ENCODE assay signal across 1 cellular context in genomic region chr7:2844153-2845077, GRCh38.
TF ChIP-seq lines count a peak whose summit lies in the region.

GNA12 (minus strand) TSS chr7:2844308; CDS start chr7:2844161, 147 bp downstream.

TF ChIP-seq in HepG2, 621 proteins besides CTCF, POLR2A, EP300 and RAD21 (continued from another document and continues in another):
- TF ChIP-seq CEBPZ (IDR thresholded peaks at IDR 0.05; ENCODE audit: low read length), result no peak
- TF ChIP-seq PHF8 (CRISPR knock-in tag; IDR thresholded peaks at IDR 0.05), result peak; percentile 66
- peak; percentile 47; the same call in 1 of the 2 replicates for TF ChIP-seq KMT2A (CRISPR knock-in tag; IDR thresholded peaks at IDR 0.05)
- no peak for TF ChIP-seq U2AF2 (IDR thresholded peaks at IDR 0.05; ENCODE audit: low read depth, low read length)
- TF ChIP-seq MED1 (CRISPR knock-in tag; IDR thresholded peaks at IDR 0.05), result 0 out of 2 replicates have a peak, but pooled peaks have one; percentile 2
- TF ChIP-seq SYNCRIP (IDR thresholded peaks at IDR 0.05; ENCODE audit: insufficient read depth, low read depth, low read length), result no peak
- TF ChIP-seq POLR2G (IDR thresholded peaks at IDR 0.05; ENCODE audit: low read depth, low read length), result peak; percentile 93
- no peak for TF ChIP-seq ZNF724P (CRISPR knock-in tag; IDR thresholded peaks at IDR 0.05; ENCODE audit: borderline replicate concordance)
- no peak for TF ChIP-seq ZKSCAN1 (IDR thresholded peaks at IDR 0.05; ENCODE audit: low read length)
- TF ChIP-seq PBX2 (CRISPR knock-in tag; IDR thresholded peaks at IDR 0.05), result peak; percentile 85
- TF ChIP-seq MAFK (conservative IDR thresholded peaks at IDR 0.05 in 1 of 2, IDR thresholded peaks at IDR 0.05 in 1 of 2; ENCODE audit: low read length in 2 of 2), result peak; percentile 69 to 78
- 0 out of 2 replicates have a peak, but pooled peaks have one; percentile 29 for TF ChIP-seq ZNF580 (CRISPR knock-in tag; IDR thresholded peaks at IDR 0.05; ENCODE audit: borderline replicate concordance, low read depth)
- TF ChIP-seq KDM2A (CRISPR knock-in tag; IDR thresholded peaks at IDR 0.05; ENCODE audit: borderline replicate concordance, low read depth), result 0 out of 2 replicates have a peak, but pooled peaks have one; percentile 25
- TF ChIP-seq MEF2D (CRISPR knock-in tag; IDR thresholded peaks at IDR 0.05), result peak; percentile 52
- peak in 1 of 2 experiments; percentile 61; a peak in 1 of 4 replicates for TF ChIP-seq REST (IDR thresholded peaks at IDR 0.05; ENCODE audit: borderline replicate concordance in 1 of 2, low read depth in 1 of 2, low read length in 2 of 2)
- peak; percentile 68; the same call in 1 of the 2 replicates for TF ChIP-seq GATA4 (IDR thresholded peaks at IDR 0.05; ENCODE audit: borderline replicate concordance, low read depth)
- peak; percentile 74 for TF ChIP-seq BRCA1 (CRISPR knock-in tag; IDR thresholded peaks at IDR 0.05)
- TF ChIP-seq GLMP (CRISPR knock-in tag; IDR thresholded peaks at IDR 0.05; ENCODE audit: borderline replicate concordance), result no peak
- TF ChIP-seq ZFX (CRISPR knock-in tag; IDR thresholded peaks at IDR 0.05; ENCODE audit: low read depth), result peak; percentile 52; the same call in 1 of the 2 replicates
- no peak for TF ChIP-seq SNAPC4 (CRISPR knock-in tag; IDR thresholded peaks at IDR 0.05)
- TF ChIP-seq TEF (CRISPR knock-in tag; IDR thresholded peaks at IDR 0.05), result no peak
- TF ChIP-seq SP140L (CRISPR knock-in tag; IDR thresholded peaks at IDR 0.05; ENCODE audit: borderline replicate concordance), result no peak
- no peak for TF ChIP-seq MAZ (IDR thresholded peaks at IDR 0.05; ENCODE audit: borderline replicate concordance, low read depth, low read length)
- peak; percentile 63; the same call in 1 of the 2 replicates for TF ChIP-seq MAZ (CRISPR knock-in tag; IDR thresholded peaks at IDR 0.05; ENCODE audit: low read depth)
- TF ChIP-seq SNAPC5 (CRISPR knock-in tag; IDR thresholded peaks at IDR 0.05; ENCODE audit: borderline replicate concordance), result no peak
- TF ChIP-seq MXD3 (CRISPR knock-in tag; IDR thresholded peaks at IDR 0.05), result peak; percentile 41; the same call in 1 of the 2 replicates
- no peak for TF ChIP-seq E2F2 (CRISPR knock-in tag; IDR thresholded peaks at IDR 0.05; ENCODE audit: borderline replicate concordance)
- TF ChIP-seq ZBED4 (CRISPR knock-in tag; IDR thresholded peaks at IDR 0.05; ENCODE audit: borderline replicate concordance), result peak; percentile 45; the same call in 1 of the 2 replicates
- TF ChIP-seq MTA3 (CRISPR knock-in tag; IDR thresholded peaks at IDR 0.05), result no peak
- 0 out of 2 replicates have a peak, but pooled peaks have one; percentile 20 for TF ChIP-seq ARNTL (CRISPR knock-in tag; IDR thresholded peaks at IDR 0.05)
- TF ChIP-seq RFX5 (IDR thresholded peaks at IDR 0.05; ENCODE audit: low read depth, low read length), result peak; percentile 55; the same call in 1 of the 2 replicates
- peak; percentile 43; the same call in 1 of the 2 replicates for TF ChIP-seq ERF (CRISPR knock-in tag; IDR thresholded peaks at IDR 0.05)
- peak; percentile 14 for TF ChIP-seq SKI (IDR thresholded peaks at IDR 0.05; ENCODE audit: partially characterized antibody)
